ENCODE assay signal across 2 cellular contexts in the genomic region with DNA sequence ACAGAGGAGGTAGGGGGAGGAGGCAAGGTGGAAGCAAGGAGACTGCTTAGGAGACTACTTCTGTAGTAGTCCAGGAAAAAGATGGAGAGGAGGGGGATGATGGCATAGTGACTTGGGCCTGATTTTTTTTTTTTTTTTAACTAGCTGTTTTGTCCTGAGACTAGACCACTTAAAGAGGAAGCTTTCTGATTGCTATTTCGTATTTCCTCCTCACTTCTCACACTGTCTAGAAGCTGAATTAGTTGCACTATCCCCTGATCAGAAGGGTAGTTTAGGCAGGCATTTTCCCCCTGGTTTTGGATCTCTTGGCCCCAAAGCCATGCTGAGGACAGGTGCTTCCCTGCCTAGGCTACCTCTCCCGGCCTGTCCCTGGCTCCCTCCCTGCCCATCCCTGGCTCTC.
TF ChIP-seq lines count a peak whose summit lies in the region.

No MANE protein-coding gene starts in this region.

TF ChIP-seq in HEK293, 187 proteins besides CTCF, POLR2A, EP300 and RAD21:
- TF ChIP-seq, protein P1, sequence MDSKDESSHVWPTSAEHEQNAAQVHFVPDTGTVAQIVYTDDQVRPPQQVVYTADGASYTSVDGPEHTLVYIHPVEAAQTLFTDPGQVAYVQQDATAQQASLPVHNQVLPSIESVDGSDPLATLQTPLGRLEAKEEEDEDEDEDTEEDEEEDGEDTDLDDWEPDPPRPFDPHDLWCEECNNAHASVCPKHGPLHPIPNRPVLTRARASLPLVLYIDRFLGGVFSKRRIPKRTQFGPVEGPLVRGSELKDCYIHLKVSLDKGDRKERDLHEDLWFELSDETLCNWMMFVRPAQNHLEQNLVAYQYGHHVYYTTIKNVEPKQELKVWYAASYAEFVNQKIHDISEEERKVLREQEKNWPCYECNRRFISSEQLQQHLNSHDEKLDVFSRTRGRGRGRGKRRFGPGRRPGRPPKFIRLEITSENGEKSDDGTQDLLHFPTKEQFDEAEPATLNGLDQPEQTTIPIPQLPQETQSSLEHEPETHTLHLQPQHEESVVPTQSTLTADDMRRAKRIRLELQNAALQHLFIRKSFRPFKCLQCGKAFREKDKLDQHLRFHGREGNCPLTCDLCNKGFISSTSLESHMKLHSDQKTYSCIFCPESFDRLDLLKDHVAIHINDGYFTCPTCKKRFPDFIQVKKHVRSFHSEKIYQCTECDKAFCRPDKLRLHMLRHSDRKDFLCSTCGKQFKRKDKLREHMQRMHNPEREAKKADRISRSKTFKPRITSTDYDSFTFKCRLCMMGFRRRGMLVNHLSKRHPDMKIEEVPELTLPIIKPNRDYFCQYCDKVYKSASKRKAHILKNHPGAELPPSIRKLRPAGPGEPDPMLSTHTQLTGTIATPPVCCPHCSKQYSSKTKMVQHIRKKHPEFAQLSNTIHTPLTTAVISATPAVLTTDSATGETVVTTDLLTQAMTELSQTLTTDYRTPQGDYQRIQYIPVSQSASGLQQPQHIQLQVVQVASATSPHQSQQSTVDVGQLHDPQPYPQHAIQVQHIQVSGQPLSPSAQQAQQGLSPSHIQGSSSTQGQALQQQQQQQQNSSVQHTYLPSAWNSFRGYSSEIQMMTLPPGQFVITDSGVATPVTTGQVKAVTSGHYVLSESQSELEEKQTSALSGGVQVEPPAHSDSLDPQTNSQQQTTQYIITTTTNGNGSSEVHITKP (tag by site-specific recombination; IDR thresholded peaks at IDR 0.05), result 0 out of 2 replicates have a peak, but pooled peaks have one; percentile 20
- no peak for TF ChIP-seq ZNF707 (tag by site-specific recombination; IDR thresholded peaks at IDR 0.05)
TF ChIP-seq in HEK293: peak in this region for 1.

TF ChIP-seq in GM12878, 131 proteins besides CTCF, POLR2A, EP300 and RAD21 (continued from another document):
- TF ChIP-seq PML (IDR thresholded peaks at IDR 0.05; ENCODE audit: low read length) (no peak), CHD1 (IDR thresholded peaks at IDR 0.05; ENCODE audit: low read depth, low read length) (no peak), SP1 (IDR thresholded peaks at IDR 0.05; ENCODE audit: low read depth, low read length) (no peak), POLR2AphosphoS5 (IDR thresholded peaks at IDR 0.05; ENCODE audit: low read length) (no peak), ASH2L (IDR thresholded peaks at IDR 0.05; ENCODE audit: borderline replicate concordance, low read depth) (no peak)
- TF ChIP-seq, protein P2, sequence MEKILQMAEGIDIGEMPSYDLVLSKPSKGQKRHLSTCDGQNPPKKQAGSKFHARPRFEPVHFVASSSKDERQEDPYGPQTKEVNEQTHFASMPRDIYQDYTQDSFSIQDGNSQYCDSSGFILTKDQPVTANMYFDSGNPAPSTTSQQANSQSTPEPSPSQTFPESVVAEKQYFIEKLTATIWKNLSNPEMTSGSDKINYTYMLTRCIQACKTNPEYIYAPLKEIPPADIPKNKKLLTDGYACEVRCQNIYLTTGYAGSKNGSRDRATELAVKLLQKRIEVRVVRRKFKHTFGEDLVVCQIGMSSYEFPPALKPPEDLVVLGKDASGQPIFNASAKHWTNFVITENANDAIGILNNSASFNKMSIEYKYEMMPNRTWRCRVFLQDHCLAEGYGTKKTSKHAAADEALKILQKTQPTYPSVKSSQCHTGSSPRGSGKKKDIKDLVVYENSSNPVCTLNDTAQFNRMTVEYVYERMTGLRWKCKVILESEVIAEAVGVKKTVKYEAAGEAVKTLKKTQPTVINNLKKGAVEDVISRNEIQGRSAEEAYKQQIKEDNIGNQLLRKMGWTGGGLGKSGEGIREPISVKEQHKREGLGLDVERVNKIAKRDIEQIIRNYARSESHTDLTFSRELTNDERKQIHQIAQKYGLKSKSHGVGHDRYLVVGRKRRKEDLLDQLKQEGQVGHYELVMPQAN (conservative IDR thresholded peaks at IDR 0.05), result no peak
